In genomic region chr9:37920471-37921167, GRCh38 we compare ENCODE assay signal across 9 cellular contexts. TPM values are rescaled to one million over a fixed set of nuclear protein-coding genes. Genes with fewer than 3 reads are reported as not detected.
DNase-seq lines count a peak whose midpoint lies in the region; ATAC-seq and TF ChIP-seq lines count a peak whose summit lies in the region.
"Had no signal": no experiment of that assay in that cellular context is flagged by ENCODE, and none has a peak within 500 bp of the region (broad histone marks: within the 10 kb centered on the region; RNA-seq: fewer than 3 reads in every experiment).

No MANE protein-coding gene starts in this region.

- H2AFZ ChIP-seq in GM23338 = no peak overlapping the region

- DNase-seq in NCI-H2196 (lab: John Stamatoyannopoulos, UW; ENCODE audit: unreplicated experiment) = peak; percentile 19
- DNase-seq in NCI-H2196 treated with DMSO at 0.1 percent for 48 hours (lab: John Stamatoyannopoulos, UW; ENCODE audit: unreplicated experiment) = no peak
- peak; percentile 61 for DNase-seq in GM23338 (ENCODE audit: low spot score)
- peak; percentile 50 for DNase-seq in SK-N-DZ (ENCODE audit: low spot score)
- DNase-seq in myocyte (ENCODE audit: low read depth) = peak; percentile 19
- DNase-seq in stimulated activated effector memory CD8-positive, alpha-beta T cell treated with anti-CD3 and anti-CD28 coated beads, Interleukin-12 subunit alpha, Interleukin-12 subunit beta, amount 100 ng/mL, for 72 hours (ENCODE audit: low spot score in 2 of 2) = no peak
- DNase-seq: KG1 had no signal

- no peaks in the 10 kb centered on the region for H3K36me3 ChIP-seq in GM23338 (ENCODE audit: insufficient read depth)

- no peaks in the 10 kb centered on the region for H3K9me2 ChIP-seq in GM23338 (ENCODE audit: insufficient read depth)

- no peak overlapping the region for H3K4me3 Mint-ChIP-seq in GM23338
- H3K4me3 Mint-ChIP-seq in stimulated activated effector memory CD8-positive, alpha-beta T cell treated with anti-CD3 and anti-CD28 coated beads, Interleukin-12 subunit alpha, Interleukin-12 subunit beta, amount 100 ng/mL, for 72 hours = no peak overlapping the region

- no peak for TF ChIP-seq CTCF in GM23338 (conservative IDR thresholded peaks at IDR 0.05; ENCODE audit: low read depth in 2 of 2)

- H3K4me1 Mint-ChIP-seq in GM23338 = peaks cover 45% of the 10 kb centered on the region
- H3K4me1 Mint-ChIP-seq in stimulated activated effector memory CD8-positive, alpha-beta T cell treated with anti-CD3 and anti-CD28 coated beads, Interleukin-12 subunit alpha, Interleukin-12 subunit beta, amount 100 ng/mL, for 72 hours = peaks cover 4% of the 10 kb centered on the region

- peaks cover 9% of the 10 kb centered on the region for H3K4me1 ChIP-seq in GM23338 (ENCODE audit: insufficient read depth)

- H3K4me2 ChIP-seq in GM23338 = no peak overlapping the region

- H3K79me2 ChIP-seq in GM23338 (replicated peaks; ENCODE audit: insufficient read depth) = no peaks in the 10 kb centered on the region

- no peak overlapping the region for H3K27ac ChIP-seq in GM23338 (ENCODE audit: low read depth)

- H4K20me1 ChIP-seq in GM23338 (replicated peaks; ENCODE audit: insufficient read depth) = no peaks in the 10 kb centered on the region

- no peaks in the 10 kb centered on the region for H3F3A ChIP-seq in GM23338 (replicated peaks; ENCODE audit: low read depth)

- H3K4me3 ChIP-seq in GM23338 = no peak overlapping the region

- H3K27ac Mint-ChIP-seq in GM23338 = peak overlapping the region; percentile 71
- no peak overlapping the region for H3K27ac Mint-ChIP-seq in stimulated activated effector memory CD8-positive, alpha-beta T cell treated with anti-CD3 and anti-CD28 coated beads, Interleukin-12 subunit alpha, Interleukin-12 subunit beta, amount 100 ng/mL, for 72 hours

- ATAC-seq in GM23338 = peak; percentile 62
- no peak for ATAC-seq in HG03139 (IDR thresholded peaks at IDR 0.05; ENCODE audit: unreplicated experiment)
- ATAC-seq in stimulated activated effector memory CD8-positive, alpha-beta T cell treated with anti-CD3 and anti-CD28 coated beads, Interleukin-12 subunit alpha, Interleukin-12 subunit beta, amount 100 ng/mL, for 72 hours = no peak
- ATAC-seq in GM21825 (IDR thresholded peaks at IDR 0.05; ENCODE audit: unreplicated experiment) = no peak

- no peaks in the 10 kb centered on the region for H3K9me3 Mint-ChIP-seq in GM23338
- no peaks in the 10 kb centered on the region for H3K9me3 Mint-ChIP-seq in stimulated activated effector memory CD8-positive, alpha-beta T cell treated with anti-CD3 and anti-CD28 coated beads, Interleukin-12 subunit alpha, Interleukin-12 subunit beta, amount 100 ng/mL, for 72 hours

- peaks cover 12% of the 10 kb centered on the region for H3K27me3 Mint-ChIP-seq in GM23338 (ENCODE audit: insufficient read depth, low read depth, poor library complexity)

- H3K36me3 Mint-ChIP-seq in GM23338 (ENCODE audit: low read depth) = no peaks in the 10 kb centered on the region; the same call in 2 of the 3 replicates
- no peaks in the 10 kb centered on the region for H3K36me3 Mint-ChIP-seq in stimulated activated effector memory CD8-positive, alpha-beta T cell treated with anti-CD3 and anti-CD28 coated beads, Interleukin-12 subunit alpha, Interleukin-12 subunit beta, amount 100 ng/mL, for 72 hours

- H3K27me3 ChIP-seq in GM23338 (ENCODE audit: insufficient read depth) = no peaks in the 10 kb centered on the region

TF ChIP-seq in GM23338, 12 proteins besides CTCF, POLR2A, EP300 and RAD21:
- TF ChIP-seq ETS1 (IDR thresholded peaks at IDR 0.05) = peak; percentile 58; the same call in 1 of the 2 replicates
- TF ChIP-seq, protein P1, sequence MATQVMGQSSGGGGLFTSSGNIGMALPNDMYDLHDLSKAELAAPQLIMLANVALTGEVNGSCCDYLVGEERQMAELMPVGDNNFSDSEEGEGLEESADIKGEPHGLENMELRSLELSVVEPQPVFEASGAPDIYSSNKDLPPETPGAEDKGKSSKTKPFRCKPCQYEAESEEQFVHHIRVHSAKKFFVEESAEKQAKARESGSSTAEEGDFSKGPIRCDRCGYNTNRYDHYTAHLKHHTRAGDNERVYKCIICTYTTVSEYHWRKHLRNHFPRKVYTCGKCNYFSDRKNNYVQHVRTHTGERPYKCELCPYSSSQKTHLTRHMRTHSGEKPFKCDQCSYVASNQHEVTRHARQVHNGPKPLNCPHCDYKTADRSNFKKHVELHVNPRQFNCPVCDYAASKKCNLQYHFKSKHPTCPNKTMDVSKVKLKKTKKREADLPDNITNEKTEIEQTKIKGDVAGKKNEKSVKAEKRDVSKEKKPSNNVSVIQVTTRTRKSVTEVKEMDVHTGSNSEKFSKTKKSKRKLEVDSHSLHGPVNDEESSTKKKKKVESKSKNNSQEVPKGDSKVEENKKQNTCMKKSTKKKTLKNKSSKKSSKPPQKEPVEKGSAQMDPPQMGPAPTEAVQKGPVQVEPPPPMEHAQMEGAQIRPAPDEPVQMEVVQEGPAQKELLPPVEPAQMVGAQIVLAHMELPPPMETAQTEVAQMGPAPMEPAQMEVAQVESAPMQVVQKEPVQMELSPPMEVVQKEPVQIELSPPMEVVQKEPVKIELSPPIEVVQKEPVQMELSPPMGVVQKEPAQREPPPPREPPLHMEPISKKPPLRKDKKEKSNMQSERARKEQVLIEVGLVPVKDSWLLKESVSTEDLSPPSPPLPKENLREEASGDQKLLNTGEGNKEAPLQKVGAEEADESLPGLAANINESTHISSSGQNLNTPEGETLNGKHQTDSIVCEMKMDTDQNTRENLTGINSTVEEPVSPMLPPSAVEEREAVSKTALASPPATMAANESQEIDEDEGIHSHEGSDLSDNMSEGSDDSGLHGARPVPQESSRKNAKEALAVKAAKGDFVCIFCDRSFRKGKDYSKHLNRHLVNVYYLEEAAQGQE (IDR thresholded peaks at IDR 0.05; ENCODE audit: unreplicated experiment) = no peak
- no peak for TF ChIP-seq ZNF331 (CRISPR knock-in tag; IDR thresholded peaks at IDR 0.05; ENCODE audit: low read depth)
- TF ChIP-seq STAT1 (IDR thresholded peaks at IDR 0.05; ENCODE audit: unreplicated experiment) = no peak
TF ChIP-seq in GM23338: peak in this region for 1.

RNA-seq across cellular contexts. Expression of gene SLC25A51, which starts 16.7 kb away (rescaled TPM):
- total RNA-seq in GM23338 (2014; rRNA removed; shearing (Covaris generic)) = 16.8 and 22.0 TPM in 2 replicates
- polyA plus RNA-seq in GM23338 (2016; fragmentation: Nextera tagmentation; extraction: Ambion mirVana) = 5.3 and 5.8 TPM in 2 replicates
- polyA plus RNA-seq in SK-N-DZ (2014; cell fraction: cytosol; rRNA removed) = 31.1 and 36.9 TPM in 2 replicates
- 16.9 and 19.2 TPM in 2 replicates for polyA plus RNA-seq in SK-N-DZ (2014; cell fraction: nucleus; rRNA removed)
- total RNA-seq in myocyte = 40.1 and 41.5 TPM in 2 replicates
- 23.0 TPM for polyA plus RNA-seq in myocyte (2012)

Comparison
In these comparisons a context has a peak if more than half of its experiments do, and no peak if none do; other contexts are left out.
1. DNase-seq: peak in NCI-H2196 (single experiment), GM23338 (single experiment), SK-N-DZ (single experiment) and myocyte (single experiment); none in NCI-H2196 treated with DMSO at 0.1 percent for 48 hours (single experiment) and stimulated activated effector memory CD8-positive, alpha-beta T cell treated with anti-CD3 and anti-CD28 coated beads, Interleukin-12 subunit alpha, Interleukin-12 subunit beta, amount 100 ng/mL, for 72 hours (0 of 2).